In genomic region chrX:40146471-40147398, GRCh38 we compare ENCODE assay signal across 1 cellular context.
TF ChIP-seq lines count a peak whose summit lies in the region.

No MANE protein-coding gene starts in this region.

TF ChIP-seq in HEK293, 187 proteins besides CTCF, POLR2A, EP300 and RAD21 (continued from another document):
- TF ChIP-seq, protein P1, sequence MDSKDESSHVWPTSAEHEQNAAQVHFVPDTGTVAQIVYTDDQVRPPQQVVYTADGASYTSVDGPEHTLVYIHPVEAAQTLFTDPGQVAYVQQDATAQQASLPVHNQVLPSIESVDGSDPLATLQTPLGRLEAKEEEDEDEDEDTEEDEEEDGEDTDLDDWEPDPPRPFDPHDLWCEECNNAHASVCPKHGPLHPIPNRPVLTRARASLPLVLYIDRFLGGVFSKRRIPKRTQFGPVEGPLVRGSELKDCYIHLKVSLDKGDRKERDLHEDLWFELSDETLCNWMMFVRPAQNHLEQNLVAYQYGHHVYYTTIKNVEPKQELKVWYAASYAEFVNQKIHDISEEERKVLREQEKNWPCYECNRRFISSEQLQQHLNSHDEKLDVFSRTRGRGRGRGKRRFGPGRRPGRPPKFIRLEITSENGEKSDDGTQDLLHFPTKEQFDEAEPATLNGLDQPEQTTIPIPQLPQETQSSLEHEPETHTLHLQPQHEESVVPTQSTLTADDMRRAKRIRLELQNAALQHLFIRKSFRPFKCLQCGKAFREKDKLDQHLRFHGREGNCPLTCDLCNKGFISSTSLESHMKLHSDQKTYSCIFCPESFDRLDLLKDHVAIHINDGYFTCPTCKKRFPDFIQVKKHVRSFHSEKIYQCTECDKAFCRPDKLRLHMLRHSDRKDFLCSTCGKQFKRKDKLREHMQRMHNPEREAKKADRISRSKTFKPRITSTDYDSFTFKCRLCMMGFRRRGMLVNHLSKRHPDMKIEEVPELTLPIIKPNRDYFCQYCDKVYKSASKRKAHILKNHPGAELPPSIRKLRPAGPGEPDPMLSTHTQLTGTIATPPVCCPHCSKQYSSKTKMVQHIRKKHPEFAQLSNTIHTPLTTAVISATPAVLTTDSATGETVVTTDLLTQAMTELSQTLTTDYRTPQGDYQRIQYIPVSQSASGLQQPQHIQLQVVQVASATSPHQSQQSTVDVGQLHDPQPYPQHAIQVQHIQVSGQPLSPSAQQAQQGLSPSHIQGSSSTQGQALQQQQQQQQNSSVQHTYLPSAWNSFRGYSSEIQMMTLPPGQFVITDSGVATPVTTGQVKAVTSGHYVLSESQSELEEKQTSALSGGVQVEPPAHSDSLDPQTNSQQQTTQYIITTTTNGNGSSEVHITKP (tag by site-specific recombination; IDR thresholded peaks at IDR 0.05): no peak
- no peak for TF ChIP-seq ZNF501 (tag by site-specific recombination; IDR thresholded peaks at IDR 0.05)
- no peak for TF ChIP-seq ZNF664 (tag by site-specific recombination; IDR thresholded peaks at IDR 0.05)
- TF ChIP-seq GLIS1 (tag by site-specific recombination; IDR thresholded peaks at IDR 0.05): peak; percentile 61
- no peak for TF ChIP-seq ZNF174 (tag by site-specific recombination; IDR thresholded peaks at IDR 0.05)
- TF ChIP-seq EGR2 (tag by site-specific recombination; IDR thresholded peaks at IDR 0.05; ENCODE audit: low read depth): peak; percentile 38; the same call in 1 of the 2 replicates
- TF ChIP-seq ZBTB17 (tag by site-specific recombination; IDR thresholded peaks at IDR 0.05): peak; percentile 36; the same call in 1 of the 2 replicates
- no peak for TF ChIP-seq ZBTB48 (tag by site-specific recombination; IDR thresholded peaks at IDR 0.05)
- TF ChIP-seq ZBTB8A (tag by site-specific recombination; IDR thresholded peaks at IDR 0.05): peak; percentile 85
- TF ChIP-seq ZNF362 (tag by site-specific recombination; IDR thresholded peaks at IDR 0.05): no peak
- peak; percentile 62 for TF ChIP-seq TCF7L2 (IDR thresholded peaks at IDR 0.05; ENCODE audit: borderline replicate concordance, low read depth, low read length)
- no peak for TF ChIP-seq ZNF211 (tag by site-specific recombination; IDR thresholded peaks at IDR 0.05; ENCODE audit: low read depth)
- no peak for TF ChIP-seq ZNF510 (tag by site-specific recombination; IDR thresholded peaks at IDR 0.05; ENCODE audit: insufficient replicate concordance)
- TF ChIP-seq, protein P2, sequence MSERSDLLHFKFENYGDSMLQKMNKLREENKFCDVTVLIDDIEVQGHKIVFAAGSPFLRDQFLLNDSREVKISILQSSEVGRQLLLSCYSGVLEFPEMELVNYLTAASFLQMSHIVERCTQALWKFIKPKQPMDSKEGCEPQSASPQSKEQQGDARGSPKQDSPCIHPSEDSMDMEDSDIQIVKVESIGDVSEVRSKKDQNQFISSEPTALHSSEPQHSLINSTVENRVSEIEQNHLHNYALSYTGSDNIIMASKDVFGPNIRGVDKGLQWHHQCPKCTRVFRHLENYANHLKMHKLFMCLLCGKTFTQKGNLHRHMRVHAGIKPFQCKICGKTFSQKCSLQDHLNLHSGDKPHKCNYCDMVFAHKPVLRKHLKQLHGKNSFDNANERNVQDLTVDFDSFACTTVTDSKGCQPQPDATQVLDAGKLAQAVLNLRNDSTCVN (tag by site-specific recombination; optimal IDR thresholded peaks at IDR 0.05): peak; percentile 54
- no peak for TF ChIP-seq IKZF3 (tag by site-specific recombination; IDR thresholded peaks at IDR 0.05)
- no peak for TF ChIP-seq ZNF274 (IDR thresholded peaks at IDR 0.05; ENCODE audit: low read length)
- no peak for TF ChIP-seq ZNF274 (tag by site-specific recombination; IDR thresholded peaks at IDR 0.05; ENCODE audit: borderline replicate concordance)
TF ChIP-seq in HEK293: peak in this region for 12.
